18 cellular contexts compared by ENCODE assay signal in the genomic region with DNA sequence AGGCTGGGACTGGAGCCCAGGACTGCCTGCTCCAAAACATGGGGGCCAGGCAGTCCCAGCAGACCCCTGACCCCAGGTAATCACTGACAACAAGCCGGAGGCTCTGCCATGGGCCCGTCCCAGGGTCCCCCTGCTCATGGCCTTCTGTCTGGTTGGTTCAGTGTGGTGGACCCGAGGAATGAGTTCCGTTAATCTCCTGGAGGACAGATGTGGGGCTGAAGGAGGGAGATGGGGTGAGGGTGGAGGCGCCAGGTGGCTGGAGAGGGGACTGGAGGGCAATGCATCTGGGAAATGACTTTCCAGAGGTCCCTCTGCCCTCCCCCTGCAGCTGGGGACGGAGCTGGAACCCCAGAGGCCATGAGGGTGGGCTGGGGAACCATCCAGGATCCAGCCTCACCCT.
DNase-seq lines count a peak whose midpoint lies in the region; ATAC-seq and TF ChIP-seq lines count a peak whose summit lies in the region.
"Had no signal": no experiment of that assay in that cellular context is flagged by ENCODE, and none has a peak within 500 bp of the region (broad histone marks: within the 10 kb centered on the region; RNA-seq: fewer than 3 reads in every experiment).

No MANE protein-coding gene starts in this region.

- no peak overlapping the region for H2BK120ac ChIP-seq in H9 (ENCODE audit: low read depth, low read length, poor library complexity, severe bottlenecking)
- no peak overlapping the region for H2BK120ac ChIP-seq in mesenchymal stem cell (ENCODE audit: low read depth, low read length)

- no peaks in the 10 kb centered on the region; a peak in 2 of 7 replicates for H3K36me3 Mint-ChIP-seq in H9 (ENCODE audit: insufficient read depth in 1 of 3, low read depth in 3 of 3)
- H3K36me3 Mint-ChIP-seq: activated CD8-positive, alpha-beta memory T cell treated with anti-CD3 and anti-CD28 coated beads, Interleukin-2, amount 10 ng/mL, durations not matched to agents 7 days and 5 days; IgD-negative memory B cell had no signal

- H3K4me1 Mint-ChIP-seq in H9: peaks cover 28 to 37% of the 10 kb centered on the region in 2 experiments

- no peak overlapping the region for H3K56ac ChIP-seq in H9 (ENCODE audit: insufficient read length, low read depth, low read length)

- H3K36me3 ChIP-seq in mesenchymal stem cell (ENCODE audit: control insufficient read depth in 1 of 2, insufficient read depth in 2 of 2, low read depth in 1 of 2, low read length in 2 of 2) (no peaks in the 10 kb centered on the region), smooth muscle cell (ENCODE audit: low read depth) (no peaks in the 10 kb centered on the region)
- H3K36me3 ChIP-seq: upper lobe of right lung had no signal

- no peak overlapping the region for H3K14ac ChIP-seq in H9 (ENCODE audit: insufficient read depth, low read length)
- H3K14ac ChIP-seq in mesenchymal stem cell (ENCODE audit: low read length in 2 of 2): no peak overlapping the region

- no peaks in the 10 kb centered on the region for H3K79me2 ChIP-seq in H9 (ENCODE audit: insufficient read depth, low read length)
- peaks cover 9% of the 10 kb centered on the region for H3K79me2 ChIP-seq in smooth muscle cell (ENCODE audit: low read depth)

- H3K4ac ChIP-seq in H9 (ENCODE audit: low read depth, low read length) (no peak overlapping the region), mesenchymal stem cell (ENCODE audit: low read depth in 1 of 2, low read length in 2 of 2) (no peak overlapping the region)

- ATAC-seq in GM18870 (IDR thresholded peaks at IDR 0.05; ENCODE audit: unreplicated experiment): no peak
- ATAC-seq in GM18511 (IDR thresholded peaks at IDR 0.05; ENCODE audit: unreplicated experiment): no peak
- ATAC-seq: HCT116 had no signal

- H3K79me1 ChIP-seq in H9 (ENCODE audit: insufficient read depth, low read depth, low read length, poor library complexity, severe bottlenecking): no peaks in the 10 kb centered on the region
- no peaks in the 10 kb centered on the region for H3K79me1 ChIP-seq in mesenchymal stem cell (replicated peaks; ENCODE audit: low read length, poor library complexity, severe bottlenecking)

- no peaks in the 10 kb centered on the region for H3K27me3 ChIP-seq in H9 (ENCODE audit: insufficient read depth, low read length)
- peaks cover 0 to 37% of the 10 kb centered on the region in 2 experiments for H3K27me3 ChIP-seq in mesenchymal stem cell (ENCODE audit: control insufficient read depth in 1 of 2, insufficient read depth in 1 of 2, low read length in 2 of 2)
- no peaks in the 10 kb centered on the region for H3K27me3 ChIP-seq in smooth muscle cell (ENCODE audit: low read depth)

- H2AK5ac ChIP-seq in H9 (ENCODE audit: insufficient read length, low read length) (no peak overlapping the region), mesenchymal stem cell (ENCODE audit: low read length, severe bottlenecking) (peak overlapping the region; percentile 5)

- H2BK20ac ChIP-seq in H9 (ENCODE audit: low read depth, low read length, poor library complexity, severe bottlenecking): no peak overlapping the region

- H2BK15ac ChIP-seq in H9 (ENCODE audit: low read depth, low read length) (no peak overlapping the region), mesenchymal stem cell (ENCODE audit: low read depth, poor library complexity, severe bottlenecking) (peak overlapping the region; percentile 44)

- H3K9me3 ChIP-seq in H9 (ENCODE audit: control insufficient read depth, low read depth, low read length) (no peaks in the 10 kb centered on the region), mesenchymal stem cell (ENCODE audit: control insufficient read depth, low read length) (no peaks in the 10 kb centered on the region), smooth muscle cell (replicated peaks; ENCODE audit: low read depth) (no peaks in the 10 kb centered on the region)
- H3K9me3 ChIP-seq: upper lobe of right lung had no signal

- H2AFZ ChIP-seq in H9 (ENCODE audit: low read length) (no peak overlapping the region), mesenchymal stem cell (ENCODE audit: low read depth, low read length) (no peak overlapping the region), smooth muscle cell (ENCODE audit: low read depth) (peak overlapping the region; percentile 81)

- H3K4me3 Mint-ChIP-seq in H9: no peak overlapping the region
- H3K4me3 Mint-ChIP-seq: activated CD4-positive, alpha-beta T cell treated with anti-CD3 and anti-CD28 coated beads for 36 hours; activated CD8-positive, alpha-beta memory T cell treated with anti-CD3 and anti-CD28 coated beads, Interleukin-2, amount 10 ng/mL, durations not matched to agents 7 days and 5 days had no signal

- no peak overlapping the region for H4K91ac ChIP-seq in H9 (ENCODE audit: insufficient read length, low read depth, low read length)
- H4K91ac ChIP-seq in mesenchymal stem cell (ENCODE audit: low read length): peak overlapping the region; percentile 29

- no peak overlapping the region for H3K9ac ChIP-seq in H9 (ENCODE audit: extremely low read depth, insufficient read length, low read length)
- no peak overlapping the region for H3K9ac ChIP-seq in mesenchymal stem cell (ENCODE audit: low read length)
- H3K9ac ChIP-seq in smooth muscle cell (ENCODE audit: low read depth): no peak overlapping the region

- H2BK5ac ChIP-seq in H9 (ENCODE audit: insufficient read length, low read length) (no peak overlapping the region), mesenchymal stem cell (ENCODE audit: low read depth, low read length, poor library complexity, severe bottlenecking) (no peak overlapping the region)

- H3K4me2 ChIP-seq in H9 (ENCODE audit: insufficient read depth, insufficient read length, low read length): no peak overlapping the region
- H3K4me2 ChIP-seq in mesenchymal stem cell (ENCODE audit: low read length, poor library complexity, severe bottlenecking): no peak overlapping the region
- H3K4me2 ChIP-seq in smooth muscle cell: peak overlapping the region; percentile 76

- H3K4me3 ChIP-seq in mesenchymal stem cell (ENCODE audit: insufficient read depth in 1 of 2, low read depth in 1 of 2, low read length in 2 of 2) (no peak overlapping the region), smooth muscle cell (no peak overlapping the region)

- no peaks in the 10 kb centered on the region for H3K23me2 ChIP-seq in H9 (ENCODE audit: insufficient read length, low read depth, low read length, poor library complexity, severe bottlenecking)

- no peak for TF ChIP-seq CTCF in H9 (conservative IDR thresholded peaks at IDR 0.05)
- no peak for TF ChIP-seq CTCF in smooth muscle cell (IDR thresholded peaks at IDR 0.05; ENCODE audit: borderline replicate concordance, insufficient read depth, poor library complexity, severe bottlenecking)

- H4K20me1 ChIP-seq in H9 (ENCODE audit: control insufficient read depth, insufficient read depth, insufficient read length) (no peaks in the 10 kb centered on the region), smooth muscle cell (ENCODE audit: low read depth) (no peaks in the 10 kb centered on the region)

- H3K27me3 Mint-ChIP-seq in H9 (ENCODE audit: low read depth): peaks cover 2% of the 10 kb centered on the region
- H3K27me3 Mint-ChIP-seq: IgD-negative memory B cell had no signal

- H4K8ac ChIP-seq in H9 (replicated peaks; ENCODE audit: insufficient read length, low read depth, low read length) (no peak overlapping the region), mesenchymal stem cell (ENCODE audit: low read length) (no peak overlapping the region)

- peak overlapping the region in 1 of 3 experiments; percentile 85; a peak in 1 of 7 replicates for H3K27ac Mint-ChIP-seq in H9
- H3K27ac Mint-ChIP-seq: activated CD4-positive, alpha-beta T cell treated with anti-CD3 and anti-CD28 coated beads for 36 hours; activated CD8-positive, alpha-beta memory T cell treated with anti-CD3 and anti-CD28 coated beads, Interleukin-2, amount 10 ng/mL, durations not matched to agents 7 days and 5 days; IgD-negative memory B cell had no signal

- H2BK12ac ChIP-seq in H9 (ENCODE audit: insufficient read length, low read depth, low read length) (no peak overlapping the region), mesenchymal stem cell (ENCODE audit: low read length in 2 of 2) (no peak overlapping the region)

- WGBS in H9 (ENCODE audit: extremely low coverage, insufficient read length, low lambda C conversion rate): no CpG with 5 or more reads among the region's 6 CpGs
- 94% methylated on average over 6 of the region's 6 CpGs for WGBS in mesenchymal stem cell
- 89% methylated on average over 6 of the region's 6 CpGs for WGBS in smooth muscle cell (ENCODE audit: low lambda C conversion rate)

- H3K23ac ChIP-seq in H9 (ENCODE audit: insufficient read length, low read depth, low read length): no peak overlapping the region
- H3K23ac ChIP-seq in mesenchymal stem cell (ENCODE audit: low read length in 2 of 2): no peak overlapping the region

- peaks cover 17% of the 10 kb centered on the region for H3F3A ChIP-seq in smooth muscle cell (ENCODE audit: low read depth)

- H3K4me1 ChIP-seq in H9 (ENCODE audit: insufficient read depth, low read length) (peaks cover 6% of the 10 kb centered on the region; the same call in 1 of the 2 replicates), mesenchymal stem cell (ENCODE audit: control insufficient read depth, insufficient read depth, low read depth, low read length) (peaks cover 30% of the 10 kb centered on the region), smooth muscle cell (ENCODE audit: low read depth) (peaks cover 17% of the 10 kb centered on the region)

- no peak overlapping the region for H3T11ph ChIP-seq in H9 (ENCODE audit: low read length)

- H3K18ac ChIP-seq in H9 (ENCODE audit: insufficient read length, low read depth, low read length): peak overlapping the region; percentile 4
- H3K18ac ChIP-seq in mesenchymal stem cell (ENCODE audit: low read depth in 1 of 2, low read length in 2 of 2): no peak overlapping the region

- no peak overlapping the region for H3K27ac ChIP-seq in H9 (ENCODE audit: insufficient read length, low read depth, low read length)
- peak overlapping the region; percentile 16 for H3K27ac ChIP-seq in angular gyrus (ENCODE audit: low read depth, low read length)
- H3K27ac ChIP-seq in mesenchymal stem cell (ENCODE audit: low read length, poor library complexity, severe bottlenecking): peak overlapping the region; percentile 79
- H3K27ac ChIP-seq in smooth muscle cell (ENCODE audit: low read depth): peak overlapping the region; percentile 57
- H3K27ac ChIP-seq: upper lobe of right lung had no signal

- no peaks in the 10 kb centered on the region; a peak in 1 of 5 replicates for H3K9me3 Mint-ChIP-seq in H9
- H3K9me3 Mint-ChIP-seq: IgD-negative memory B cell had no signal

- DNase-seq in H9 (no peak), mesenchymal stem cell (no peak), smooth muscle cell (lab: John Stamatoyannopoulos, UW; ENCODE audit: unreplicated experiment) (no peak), NCI-H1105 (lab: John Stamatoyannopoulos, UW) (no peak), dedifferentiated amniotic fluid mesenchymal stem cell (ENCODE audit: extremely low spot score) (no peak)
- DNase-seq: activated CD8-positive, alpha-beta memory T cell treated with anti-CD3 and anti-CD28 coated beads, Interleukin-2, amount 10 ng/mL, durations not matched to agents 7 days and 5 days; effector CD8-positive, alpha-beta T cell; MM.1S; NCI-H1694 treated with DMSO at 0.1 percent for 48 hours; stimulated activated CD4-positive, alpha-beta T cell treated with anti-CD3 and anti-CD28 coated beads, Interleukin-1b, Interleukin-23, amount 100 ng/mL, for 48 hours; stimulated activated naive CD8-positive, alpha-beta T cell treated with anti-CD3 and anti-CD28 coated beads, Interleukin-15, Interleukin-2, amounts not matched to agents 100 U/mL and 50 U/mL, for 24 hours; upper lobe of right lung had no signal

- H4K5ac ChIP-seq in H9 (ENCODE audit: insufficient read length, low read depth, low read length): no peak overlapping the region
